ENCODE assay signal across 13 cellular contexts in the genomic region with DNA sequence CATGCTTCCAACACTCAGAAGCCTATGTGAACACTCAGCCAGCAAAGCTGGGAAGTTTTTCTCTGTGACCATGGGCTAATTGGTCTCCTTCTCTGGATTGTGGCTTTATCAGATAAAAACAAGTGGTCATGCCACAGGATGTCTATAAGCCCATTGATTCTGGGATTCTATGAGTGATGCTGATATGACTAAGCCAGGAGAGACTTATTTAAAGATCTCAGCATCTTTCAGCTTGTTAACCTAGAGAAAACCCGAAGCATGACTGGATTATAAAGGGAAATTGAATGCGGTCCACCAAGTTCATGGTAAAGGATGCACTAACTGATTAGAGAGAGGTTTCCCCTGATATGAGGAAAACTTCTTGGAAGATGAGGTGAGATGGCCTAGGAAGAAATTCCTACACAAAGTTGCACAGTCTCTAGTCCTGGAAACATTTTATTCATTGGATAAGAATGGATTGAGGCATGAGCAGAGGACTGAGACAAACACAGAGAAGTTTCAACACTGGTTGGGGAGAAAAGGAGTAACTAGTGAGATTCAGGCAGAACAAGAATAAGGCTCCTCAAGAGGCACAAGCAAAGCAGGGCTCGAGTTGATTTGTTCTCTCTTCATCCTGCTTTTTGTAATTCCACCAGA. TPM values are rescaled to one million over a fixed set of nuclear protein-coding genes. Genes with fewer than 3 reads are reported as not detected.
DNase-seq lines count a peak whose midpoint lies in the region; ATAC-seq and TF ChIP-seq lines count a peak whose summit lies in the region.
"Had no signal": no experiment of that assay in that cellular context is flagged by ENCODE, and none has a peak within 500 bp of the region (broad histone marks: within the 10 kb centered on the region; RNA-seq: fewer than 3 reads in every experiment).

No MANE protein-coding gene starts in this region.

- peaks cover 43% of the 10 kb centered on the region for H3K27me3 Mint-ChIP-seq in activated CD4-positive, alpha-beta memory T cell treated with anti-CD3 and anti-CD28 coated beads, Interleukin-2, amount 10 ng/mL, durations not matched to agents 7 days and 5 days

- TF ChIP-seq CTCF in AG04449 (IDR thresholded peaks at IDR 0.05; ENCODE audit: insufficient read depth, low read length, missing control alignments): no peak
- TF ChIP-seq CTCF in fibroblast of the aortic adventitia (IDR thresholded peaks at IDR 0.05; ENCODE audit: insufficient read depth, low read length): no peak
- no peak for TF ChIP-seq CTCF in retinal pigment epithelial cell (conservative IDR thresholded peaks at IDR 0.05; ENCODE audit: low read depth, low read length)

- H3K27ac Mint-ChIP-seq in activated CD4-positive, alpha-beta memory T cell treated with anti-CD3 and anti-CD28 coated beads, Interleukin-2, amount 10 ng/mL, durations not matched to agents 7 days and 5 days: no peak overlapping the region
- H3K27ac Mint-ChIP-seq: memory B cell had no signal

- H3K4me1 Mint-ChIP-seq in activated CD4-positive, alpha-beta memory T cell treated with anti-CD3 and anti-CD28 coated beads, Interleukin-2, amount 10 ng/mL, durations not matched to agents 7 days and 5 days: no peaks in the 10 kb centered on the region

- DNase-seq in AG04449 (ENCODE audit: low read depth, low spot score) (peak; percentile 76), fibroblast of the aortic adventitia (ENCODE audit: low read depth) (peak; percentile 87), retinal pigment epithelial cell (ENCODE audit: low read depth) (peak; percentile 83), NCI-H526 (lab: John Stamatoyannopoulos, UW) (no peak)
- no peak for DNase-seq in activated CD4-positive, alpha-beta memory T cell treated with anti-CD3 and anti-CD28 coated beads, Interleukin-2, amount 10 ng/mL, durations not matched to agents 7 days and 5 days
- DNase-seq: activated T-cell treated with anti-CD3 and anti-CD28 coated beads for 4 hours; NCI-H2107; PC-9; stimulated activated CD4-positive, alpha-beta T cell treated with anti-CD3 and anti-CD28 coated beads, Interleukin-12 subunit alpha, Interleukin-12 subunit beta, amount 100 ng/mL, for 4 hours had no signal

- H3K4me3 Mint-ChIP-seq in activated CD4-positive, alpha-beta memory T cell treated with anti-CD3 and anti-CD28 coated beads, Interleukin-2, amount 10 ng/mL, durations not matched to agents 7 days and 5 days: no peak overlapping the region
- H3K4me3 Mint-ChIP-seq: memory B cell had no signal

- no peaks in the 10 kb centered on the region for H3K36me3 Mint-ChIP-seq in activated CD4-positive, alpha-beta memory T cell treated with anti-CD3 and anti-CD28 coated beads, Interleukin-2, amount 10 ng/mL, durations not matched to agents 7 days and 5 days (ENCODE audit: low read depth)
- H3K36me3 Mint-ChIP-seq: memory B cell had no signal

- peak; percentile 1; the same call in 2 of the 3 replicates for ATAC-seq in SK-N-SH treated with all-trans-retinoic acid at 6 μM for 48 hours
- no peak for ATAC-seq in GM21515 (IDR thresholded peaks at IDR 0.05; ENCODE audit: unreplicated experiment)
- no peak for ATAC-seq in GM21447 (IDR thresholded peaks at IDR 0.05; ENCODE audit: unreplicated experiment)

- POLR2A ChIA-PET in AG04449 (lab: Yijun Ruan, JAX): interaction anchor here (0.6 to 1.9 kb wide), 4 partner anchors 15 to 48 kb away, joined by 3 to 16 read pairs (median 4); no protein-coding TSS in a partner anchor
- POLR2A ChIA-PET in activated CD4-positive, alpha-beta memory T cell treated with anti-CD3 and anti-CD28 coated beads, Interleukin-2, amount 10 ng/mL, durations not matched to agents 7 days and 5 days (lab: Charles Lee): no interaction called here

- CTCF ChIA-PET in AG04449 (lab: Yijun Ruan, JAX): interaction anchor here (1.3 to 9.2 kb wide), 3 partner anchors 18 to 108 kb away, joined by 3 to 73 read pairs (median 4); a partner anchor contains a TSS
- CTCF ChIA-PET in activated CD4-positive, alpha-beta memory T cell treated with anti-CD3 and anti-CD28 coated beads, Interleukin-2, amount 10 ng/mL, durations not matched to agents 7 days and 5 days (lab: Charles Lee): no interaction called here

- H3K9me3 Mint-ChIP-seq in activated CD4-positive, alpha-beta memory T cell treated with anti-CD3 and anti-CD28 coated beads, Interleukin-2, amount 10 ng/mL, durations not matched to agents 7 days and 5 days: no peaks in the 10 kb centered on the region
- H3K9me3 Mint-ChIP-seq: memory B cell had no signal

- H3K4me3 ChIP-seq in AG04449 (ENCODE audit: low read depth, low read length) (no peak overlapping the region), fibroblast of the aortic adventitia (ENCODE audit: low read depth, low read length) (no peak overlapping the region), retinal pigment epithelial cell (ENCODE audit: low read length) (no peak overlapping the region)
- H3K4me3 ChIP-seq: PC-9 had no signal

TF ChIP-seq in SK-N-SH treated with all-trans-retinoic acid at 6 μM for 48 hours, 23 proteins besides CTCF, POLR2A, EP300 and RAD21:
- TF ChIP-seq PPARA (CRISPR knock-in tag; IDR thresholded peaks at IDR 0.05; ENCODE audit: borderline replicate concordance) (no peak), TCF4 (CRISPR knock-in tag; IDR thresholded peaks at IDR 0.05; ENCODE audit: borderline replicate concordance) (no peak), RARB (CRISPR knock-in tag; IDR thresholded peaks at IDR 0.05) (no peak), GLIS3 (CRISPR knock-in tag; IDR thresholded peaks at IDR 0.05) (no peak), ZNF70 (CRISPR knock-in tag; IDR thresholded peaks at IDR 0.05) (no peak), BACH2 (CRISPR knock-in tag; IDR thresholded peaks at IDR 0.05; ENCODE audit: borderline replicate concordance) (no peak), CSDC2 (CRISPR knock-in tag; IDR thresholded peaks at IDR 0.05) (no peak), OSR1 (CRISPR knock-in tag; IDR thresholded peaks at IDR 0.05) (no peak), SNAI2 (CRISPR knock-in tag; IDR thresholded peaks at IDR 0.05) (no peak), ESRRG (CRISPR knock-in tag; IDR thresholded peaks at IDR 0.05) (no peak)

RNA-seq across cellular contexts. Expression of a gene that starts 2.1 kb away (rescaled TPM):
- total RNA-seq in fibroblast of the aortic adventitia (ENCODE audit: low replicate concordance): 11.1 and 109 TPM in 2 replicates
- total RNA-seq in activated CD4-positive, alpha-beta memory T cell treated with anti-CD3 and anti-CD28 coated beads, Interleukin-2, amount 10 ng/mL, durations not matched to agents 7 days and 5 days: not detected
- total RNA-seq: PC-9 had no signal

RNA-seq across cellular contexts. Expression of a gene that starts 17.0 kb away (rescaled TPM):
- total RNA-seq in fibroblast of the aortic adventitia (ENCODE audit: low replicate concordance): not detected in 2 replicates
- total RNA-seq in activated CD4-positive, alpha-beta memory T cell treated with anti-CD3 and anti-CD28 coated beads, Interleukin-2, amount 10 ng/mL, durations not matched to agents 7 days and 5 days: not detected
- total RNA-seq: PC-9 had no signal

RNA-seq across cellular contexts. Expression of a gene that starts 32.5 kb away (rescaled TPM):
- not detected in 2 replicates for total RNA-seq in fibroblast of the aortic adventitia (ENCODE audit: low replicate concordance)
- total RNA-seq in activated CD4-positive, alpha-beta memory T cell treated with anti-CD3 and anti-CD28 coated beads, Interleukin-2, amount 10 ng/mL, durations not matched to agents 7 days and 5 days: not detected
- total RNA-seq: PC-9 had no signal

Comparison
In these comparisons a context has a peak if more than half of its experiments do, and no peak if none do; other contexts are left out.
1. DNase-seq: peak in AG04449 (single experiment), fibroblast of the aortic adventitia (single experiment) and retinal pigment epithelial cell (single experiment); none in activated CD4-positive, alpha-beta memory T cell treated with anti-CD3 and anti-CD28 coated beads, Interleukin-2, amount 10 ng/mL, durations not matched to agents 7 days and 5 days (single experiment) and NCI-H526 (0 of 2).
2. RNA of a gene that starts 2.1 kb away (total RNA-seq): 11.1 to 109 TPM in fibroblast of the aortic adventitia; not detected in activated CD4-positive, alpha-beta memory T cell treated with anti-CD3 and anti-CD28 coated beads, Interleukin-2, amount 10 ng/mL, durations not matched to agents 7 days and 5 days; every median in the first group is over 10 times any median in the second.